In the genomic region with DNA sequence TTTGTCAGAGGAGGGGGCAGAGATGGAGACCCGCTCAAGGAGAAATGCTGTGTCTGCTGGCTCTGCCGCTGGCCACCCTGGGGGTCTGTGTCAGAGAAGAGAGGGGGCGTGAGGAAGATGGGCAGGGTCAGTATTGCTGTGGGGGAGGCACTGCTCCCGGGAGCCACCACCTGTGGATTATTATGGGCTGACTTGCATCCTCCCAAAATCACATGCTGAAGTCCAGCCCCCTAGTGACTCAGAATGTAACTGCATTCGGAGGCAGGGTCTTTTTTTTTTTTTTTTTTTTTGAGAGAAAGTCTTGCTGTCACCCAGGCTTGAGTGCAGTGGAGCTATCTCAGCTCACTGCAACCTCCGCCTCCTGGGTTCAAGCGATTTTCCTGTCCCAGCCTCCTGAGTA, we compare ENCODE assay signal across 8 cellular contexts.
DNase-seq lines count a peak whose midpoint lies in the region; ATAC-seq and TF ChIP-seq lines count a peak whose summit lies in the region.

No MANE protein-coding gene starts in this region.

- DNase-seq in AG09309 (ENCODE audit: low read depth) (no peak), GM10266 (ENCODE audit: extremely low spot score) (no peak), RKO (ENCODE audit: low spot score) (peak; percentile 47), hepatic stellate cell (ENCODE audit: low spot score) (peak; percentile 43)
- DNase-seq in stimulated activated naive CD4-positive, alpha-beta T cell (lab: John Stamatoyannopoulos, UW): no peak

- H3K4me3 ChIP-seq in AG09309 (ENCODE audit: control insufficient read depth, low read depth, low read length): no peak overlapping the region

- ATAC-seq in GM21515 (IDR thresholded peaks at IDR 0.05; ENCODE audit: unreplicated experiment) (no peak), HG02870 (IDR thresholded peaks at IDR 0.05; ENCODE audit: unreplicated experiment) (no peak), GM19463 (IDR thresholded peaks at IDR 0.05; ENCODE audit: unreplicated experiment) (no peak)

- TF ChIP-seq CTCF in AG09309 (IDR thresholded peaks at IDR 0.05; ENCODE audit: control insufficient read depth, insufficient read depth, low read depth, low read length, missing control alignments) (peak; percentile 49), GM10266 (IDR thresholded peaks at IDR 0.05; ENCODE audit: control insufficient read depth, insufficient read depth, low read depth, missing control alignments) (peak; percentile 31)

Comparison
In these comparisons a context has a peak if more than half of its experiments do, and no peak if none do; other contexts are left out.
1. DNase-seq: peak in RKO (single experiment) and hepatic stellate cell (single experiment); none in AG09309 (single experiment), GM10266 (single experiment) and stimulated activated naive CD4-positive, alpha-beta T cell (0 of 6).